ENCODE assay signal across 25 cellular contexts in genomic region chr2:230807686-230808085, GRCh38. TPM values are rescaled to one million over a fixed set of nuclear protein-coding genes. Genes with fewer than 3 reads are reported as not detected.
DNase-seq lines count a peak whose midpoint lies in the region; ATAC-seq and TF ChIP-seq lines count a peak whose summit lies in the region.
"Had no signal": no experiment of that assay in that cellular context is flagged by ENCODE, and none has a peak within 500 bp of the region (broad histone marks: within the 10 kb centered on the region; RNA-seq: fewer than 3 reads in every experiment).

No MANE protein-coding gene starts in this region.

- peaks cover 34% of the 10 kb centered on the region for H3K4me1 Mint-ChIP-seq in activated CD8-positive, alpha-beta T cell treated with anti-CD3 and anti-CD28 coated beads, Interleukin-2, amount 10 ng/mL, durations not matched to agents 7 days and 5 days (ENCODE audit: low read depth)
- peaks cover 22% of the 10 kb centered on the region for H3K4me1 Mint-ChIP-seq in activated CD8-positive, alpha-beta T cell treated with anti-CD3 and anti-CD28 coated beads for 36 hours (ENCODE audit: low read depth)
- H3K4me1 Mint-ChIP-seq in CD4-positive, CD25-positive, alpha-beta regulatory T cell, result peaks cover 0 to 22% (median 11%) of the 10 kb centered on the region in 4 donors
- peaks cover 29% of the 10 kb centered on the region for H3K4me1 Mint-ChIP-seq in activated CD4-positive, alpha-beta memory T cell treated with anti-CD3 and anti-CD28 coated beads for 36 hours (ENCODE audit: low read depth)
- peaks cover 0 to 35% (median 4%) of the 10 kb centered on the region in 7 donors for H3K4me1 Mint-ChIP-seq in naive thymus-derived CD4-positive, alpha-beta T cell

- no peak overlapping the region for H3K4me3 Mint-ChIP-seq in activated CD8-positive, alpha-beta T cell treated with anti-CD3 and anti-CD28 coated beads, Interleukin-2, amount 10 ng/mL, durations not matched to agents 7 days and 5 days
- no peak overlapping the region for H3K4me3 Mint-ChIP-seq in activated CD8-positive, alpha-beta T cell treated with anti-CD3 and anti-CD28 coated beads for 36 hours
- peak overlapping the region in 1 of 4 donors; percentile 77 for H3K4me3 Mint-ChIP-seq in CD4-positive, CD25-positive, alpha-beta regulatory T cell
- H3K4me3 Mint-ChIP-seq in activated CD4-positive, alpha-beta memory T cell treated with anti-CD3 and anti-CD28 coated beads for 36 hours, result no peak overlapping the region
- H3K4me3 Mint-ChIP-seq in naive thymus-derived CD4-positive, alpha-beta T cell, result no peak overlapping the region
- H3K4me3 Mint-ChIP-seq: activated B cell treated with CpG ODN at 0.5 μM for 24 hours, IgD-negative memory B cell had no signal

- H3K4me1 ChIP-seq in CD4-positive, CD25-positive, alpha-beta regulatory T cell (ENCODE audit: control insufficient read depth, insufficient read depth, low read length, poor library complexity, severe bottlenecking), result no peaks in the 10 kb centered on the region
- no peaks in the 10 kb centered on the region for H3K4me1 ChIP-seq in naive thymus-derived CD4-positive, alpha-beta T cell (ENCODE audit: control insufficient read depth in 2 of 2, insufficient read depth in 2 of 2, low read length in 2 of 2)
- H3K4me1 ChIP-seq: vagina had no signal

- no peaks in the 10 kb centered on the region for H3K27me3 Mint-ChIP-seq in activated CD8-positive, alpha-beta T cell treated with anti-CD3 and anti-CD28 coated beads, Interleukin-2, amount 10 ng/mL, durations not matched to agents 7 days and 5 days (ENCODE audit: low read depth)
- H3K27me3 Mint-ChIP-seq in activated CD8-positive, alpha-beta T cell treated with anti-CD3 and anti-CD28 coated beads for 36 hours, result no peaks in the 10 kb centered on the region
- no peaks in the 10 kb centered on the region for H3K27me3 Mint-ChIP-seq in CD4-positive, CD25-positive, alpha-beta regulatory T cell
- H3K27me3 Mint-ChIP-seq in activated CD4-positive, alpha-beta memory T cell treated with anti-CD3 and anti-CD28 coated beads for 36 hours, result no peaks in the 10 kb centered on the region
- no peaks in the 10 kb centered on the region for H3K27me3 Mint-ChIP-seq in naive thymus-derived CD4-positive, alpha-beta T cell
- H3K27me3 Mint-ChIP-seq: activated B cell treated with CpG ODN at 0.5 μM for 24 hours, IgD-negative memory B cell had no signal

- no peak for ATAC-seq in activated CD8-positive, alpha-beta T cell treated with anti-CD3 and anti-CD28 coated beads, Interleukin-2, amount 10 ng/mL, durations not matched to agents 7 days and 5 days
- ATAC-seq in activated CD8-positive, alpha-beta T cell treated with anti-CD3 and anti-CD28 coated beads for 36 hours, result no peak
- ATAC-seq in CD4-positive, CD25-positive, alpha-beta regulatory T cell (ENCODE audit: low read depth in 2 of 2), result no peak
- ATAC-seq in naive thymus-derived CD4-positive, alpha-beta T cell, result no peak
- ATAC-seq in HG03457 (IDR thresholded peaks at IDR 0.05; ENCODE audit: unreplicated experiment), result no peak
- ATAC-seq: psoas muscle, Right ventricle myocardium inferior, SK-N-SH treated with all-trans-retinoic acid at 6 μM for 48 hours had no signal

- peaks cover 64% of the 10 kb centered on the region for H3K36me3 Mint-ChIP-seq in activated CD8-positive, alpha-beta T cell treated with anti-CD3 and anti-CD28 coated beads, Interleukin-2, amount 10 ng/mL, durations not matched to agents 7 days and 5 days (ENCODE audit: low read depth)
- peaks cover 47% of the 10 kb centered on the region for H3K36me3 Mint-ChIP-seq in activated CD8-positive, alpha-beta T cell treated with anti-CD3 and anti-CD28 coated beads for 36 hours (ENCODE audit: low read depth)
- peaks cover 61% of the 10 kb centered on the region for H3K36me3 Mint-ChIP-seq in CD4-positive, CD25-positive, alpha-beta regulatory T cell
- peaks cover 41% of the 10 kb centered on the region for H3K36me3 Mint-ChIP-seq in activated CD4-positive, alpha-beta memory T cell treated with anti-CD3 and anti-CD28 coated beads for 36 hours
- peaks cover 13 to 40% (median 21%) of the 10 kb centered on the region in 5 donors for H3K36me3 Mint-ChIP-seq in naive thymus-derived CD4-positive, alpha-beta T cell

- H3K27me3 ChIP-seq in CD4-positive, CD25-positive, alpha-beta regulatory T cell (ENCODE audit: control insufficient read depth, insufficient read depth, low read length), result no peaks in the 10 kb centered on the region
- H3K27me3 ChIP-seq in naive thymus-derived CD4-positive, alpha-beta T cell (ENCODE audit: control insufficient read depth in 2 of 2, insufficient read depth in 2 of 2, low read length in 2 of 2), result no peaks in the 10 kb centered on the region
- H3K27me3 ChIP-seq: vagina had no signal

- H3K27ac Mint-ChIP-seq in activated CD8-positive, alpha-beta T cell treated with anti-CD3 and anti-CD28 coated beads, Interleukin-2, amount 10 ng/mL, durations not matched to agents 7 days and 5 days, result peak overlapping the region; percentile 39
- H3K27ac Mint-ChIP-seq in activated CD8-positive, alpha-beta T cell treated with anti-CD3 and anti-CD28 coated beads for 36 hours, result no peak overlapping the region
- H3K27ac Mint-ChIP-seq in CD4-positive, CD25-positive, alpha-beta regulatory T cell, result peak overlapping the region; percentile 71 to 89 (median 80)
- H3K27ac Mint-ChIP-seq in activated CD4-positive, alpha-beta memory T cell treated with anti-CD3 and anti-CD28 coated beads for 36 hours, result peak overlapping the region; percentile 51
- peak overlapping the region in 8 of 9 donors; percentile 47 to 84 (median 57) for H3K27ac Mint-ChIP-seq in naive thymus-derived CD4-positive, alpha-beta T cell
- H3K27ac Mint-ChIP-seq: activated B cell treated with CpG ODN at 0.5 μM for 24 hours had no signal

- H3K9me3 ChIP-seq in CD4-positive, CD25-positive, alpha-beta regulatory T cell (ENCODE audit: control insufficient read depth in 2 of 2, low read length in 2 of 2), result no peaks in the 10 kb centered on the region
- no peaks in the 10 kb centered on the region for H3K9me3 ChIP-seq in naive thymus-derived CD4-positive, alpha-beta T cell (ENCODE audit: control insufficient read depth in 2 of 3, low read length in 3 of 3)
- H3K9me3 ChIP-seq: psoas muscle, thoracic aorta, vagina had no signal

- DNase-seq in activated CD8-positive, alpha-beta T cell treated with anti-CD3 and anti-CD28 coated beads, Interleukin-2, amount 10 ng/mL, durations not matched to agents 7 days and 5 days, result no peak
- DNase-seq in activated CD8-positive, alpha-beta T cell treated with anti-CD3 and anti-CD28 coated beads for 36 hours, result no peak
- no peak for DNase-seq in CD4-positive, CD25-positive, alpha-beta regulatory T cell
- DNase-seq in activated CD4-positive, alpha-beta memory T cell treated with anti-CD3 and anti-CD28 coated beads for 36 hours, result no peak
- DNase-seq in naive thymus-derived CD4-positive, alpha-beta T cell, result no peak
- DNase-seq in A172 (ENCODE audit: low spot score), result no peak
- no peak for DNase-seq in NK-92 treated with Interleukin-12 subunit alpha and Interleukin-12 subunit beta, amount 100 ng/mL, for 24 hours (lab: John Stamatoyannopoulos, UW)
- DNase-seq: activated B cell treated with CpG ODN at 0.5 μM for 24 hours; AML-193; DMS79; GDM1; mesenchymal stem cell; NCI-H1092; NCI-H1694 treated with DMSO at 0.1 percent for 48 hours; NCI-H524 treated with DMSO at 0.1 percent for 48 hours; nucleus accumbens; PC-9; psoas muscle; stimulated activated naive CD4-positive, alpha-beta T cell treated with Interleukin-2 at 50 U/mL for 16 hours had no signal

- CTCF ChIA-PET in activated CD8-positive, alpha-beta T cell treated with anti-CD3 and anti-CD28 coated beads, Interleukin-2, amount 10 ng/mL, durations not matched to agents 7 days and 5 days (lab: Charles Lee), result no interaction called here
- CTCF ChIA-PET in activated CD8-positive, alpha-beta T cell treated with anti-CD3 and anti-CD28 coated beads for 36 hours (lab: Charles Lee), result interaction anchor here (1.4 to 5.0 kb wide), 2 partner anchors 8 to 10 kb away, joined by 4 to 25 read pairs; no protein-coding TSS in a partner anchor
- CTCF ChIA-PET in activated CD4-positive, alpha-beta memory T cell treated with anti-CD3 and anti-CD28 coated beads for 36 hours (lab: Charles Lee), result interaction anchor here (1.4 to 2.5 kb wide), 2 partner anchors 10 to 16 kb away, joined by 3 to 16 read pairs; no protein-coding TSS in a partner anchor
- CTCF ChIA-PET in naive thymus-derived CD4-positive, alpha-beta T cell (lab: Charles Lee), result interaction anchor here (0.6 to 0.8 kb wide), 2 partner anchors 64 to 566 kb away, joined by 3 read pairs; no protein-coding TSS in a partner anchor

- POLR2A ChIA-PET in activated CD8-positive, alpha-beta T cell treated with anti-CD3 and anti-CD28 coated beads, Interleukin-2, amount 10 ng/mL, durations not matched to agents 7 days and 5 days (lab: Charles Lee), result no interaction called here
- POLR2A ChIA-PET in activated CD8-positive, alpha-beta T cell treated with anti-CD3 and anti-CD28 coated beads for 36 hours (lab: Charles Lee), result no interaction called here
- POLR2A ChIA-PET in activated CD4-positive, alpha-beta memory T cell treated with anti-CD3 and anti-CD28 coated beads for 36 hours (lab: Charles Lee), result no interaction called here
- POLR2A ChIA-PET in naive thymus-derived CD4-positive, alpha-beta T cell (lab: Charles Lee), result no interaction called here

- intact Hi-C loops in activated CD8-positive, alpha-beta T cell treated with anti-CD3 and anti-CD28 coated beads for 36 hours (cut with micrococcal nuclease), result no loop called here
- intact Hi-C loops in activated CD4-positive, alpha-beta memory T cell treated with anti-CD3 and anti-CD28 coated beads for 36 hours (cut with micrococcal nuclease), result no loop called here
- intact Hi-C loops in naive thymus-derived CD4-positive, alpha-beta T cell (cut with micrococcal nuclease), result no loop called here

- no peak overlapping the region for H3K4me3 ChIP-seq in CD4-positive, CD25-positive, alpha-beta regulatory T cell (ENCODE audit: low read depth, low read length)
- H3K4me3 ChIP-seq in naive thymus-derived CD4-positive, alpha-beta T cell (ENCODE audit: low read length), result no peak overlapping the region
- H3K4me3 ChIP-seq: PC-9, psoas muscle, thoracic aorta, vagina had no signal

- no peak for TF ChIP-seq CTCF in activated CD8-positive, alpha-beta T cell treated with anti-CD3 and anti-CD28 coated beads for 36 hours (IDR thresholded peaks at IDR 0.05)

- H3K27ac ChIP-seq in CD4-positive, CD25-positive, alpha-beta regulatory T cell (ENCODE audit: insufficient read depth, low read length, poor library complexity, severe bottlenecking), result no peak overlapping the region
- no peak overlapping the region for H3K27ac ChIP-seq in naive thymus-derived CD4-positive, alpha-beta T cell (ENCODE audit: low read depth, low read length)
- H3K27ac ChIP-seq: PC-9, psoas muscle, thoracic aorta, vagina had no signal

- H3K9me3 Mint-ChIP-seq in activated CD8-positive, alpha-beta T cell treated with anti-CD3 and anti-CD28 coated beads, Interleukin-2, amount 10 ng/mL, durations not matched to agents 7 days and 5 days (ENCODE audit: insufficient read depth), result no peaks in the 10 kb centered on the region
- peaks cover 3% of the 10 kb centered on the region for H3K9me3 Mint-ChIP-seq in activated CD8-positive, alpha-beta T cell treated with anti-CD3 and anti-CD28 coated beads for 36 hours
- no peaks in the 10 kb centered on the region for H3K9me3 Mint-ChIP-seq in CD4-positive, CD25-positive, alpha-beta regulatory T cell
- H3K9me3 Mint-ChIP-seq in activated CD4-positive, alpha-beta memory T cell treated with anti-CD3 and anti-CD28 coated beads for 36 hours, result no peaks in the 10 kb centered on the region
- peaks cover 0 to 2% (median 0%) of the 10 kb centered on the region in 11 donors for H3K9me3 Mint-ChIP-seq in naive thymus-derived CD4-positive, alpha-beta T cell
- H3K9me3 Mint-ChIP-seq: activated B cell treated with CpG ODN at 0.5 μM for 24 hours, IgD-negative memory B cell had no signal

- H3K36me3 ChIP-seq in CD4-positive, CD25-positive, alpha-beta regulatory T cell (ENCODE audit: control insufficient read depth, insufficient read depth, low read length), result peaks cover 49% of the 10 kb centered on the region
- peaks cover 8 to 26% (median 11%) of the 10 kb centered on the region in 3 experiments for H3K36me3 ChIP-seq in naive thymus-derived CD4-positive, alpha-beta T cell (ENCODE audit: control insufficient read depth in 2 of 3, insufficient read depth in 3 of 3, low read length in 3 of 3)

RNA-seq across cellular contexts. Expression of gene ITM2C, which starts 57.1 kb away (rescaled TPM):
- 10 to 100 TPM; 77.2 to 79.5 TPM for total RNA-seq in activated CD8-positive, alpha-beta T cell treated with anti-CD3 and anti-CD28 coated beads, Interleukin-2, amount 10 ng/mL, durations not matched to agents 7 days and 5 days
- total RNA-seq in activated CD8-positive, alpha-beta T cell treated with anti-CD3 and anti-CD28 coated beads for 36 hours, result 10 to 100 TPM; 43.2 to 43.4 TPM
- total RNA-seq in CD4-positive, CD25-positive, alpha-beta regulatory T cell, result 29.3 TPM
- polyA plus RNA-seq in CD4-positive, CD25-positive, alpha-beta regulatory T cell, result 10 to 100 TPM; 50.5 to 70.3 (median 55.9) TPM
- 10 to 100 TPM; 19.5 to 23.0 TPM for total RNA-seq in activated CD4-positive, alpha-beta memory T cell treated with anti-CD3 and anti-CD28 coated beads for 36 hours
- 10 to 100 TPM in 4 of 5 experiments, 1 to 10 TPM in 1; 7.4 to 27.7 (median 24.7) TPM for total RNA-seq in naive thymus-derived CD4-positive, alpha-beta T cell
- polyA plus RNA-seq in naive thymus-derived CD4-positive, alpha-beta T cell, result 10 to 100 TPM; 36.2 to 37.4 TPM
- 52.0 and 53.4 TPM in 2 replicates for total RNA-seq in A172 (2014; rRNA removed; shearing (Covaris generic))
